Comparison of ENCODE assay signal across 14 cellular contexts in genomic region chr3:120192159-120192558, GRCh38.
"Had no signal": no experiment of that assay in that cellular context is flagged by ENCODE, and none has a peak within 500 bp of the region (broad histone marks: within the 10 kb centered on the region; RNA-seq: fewer than 3 reads in every experiment).

No MANE protein-coding gene starts in this region.

- ATAC-seq: activated T-cell treated with anti-CD3 and anti-CD28 coated beads, Interleukin-2, amount 50 U/mL, for 72 hours; gastroesophageal sphincter; heart left ventricle; left cardiac atrium; stimulated activated naive B cell treated with anti-CD40 and anti-IgM and Interleukin-4, amounts not matched to agents 10 μg/mL and 1 μg/mL and 100 μg/mL, for 72 hours had no signal

- DNase-seq: activated CD4-positive, alpha-beta T cell treated with anti-CD3 and anti-CD28 coated beads, Interleukin-2, amount 50 U/mL, for 4 hours; activated effector memory CD4-positive, alpha-beta T cell treated with anti-CD3 and anti-CD28 coated beads, Interleukin-2, amount 50 U/mL, for 16 hours; activated naive CD4-positive, alpha-beta T cell treated with anti-CD3 and anti-CD28 coated beads, Interleukin-2, amount 50 U/mL, for 16 hours; activated T-cell treated with anti-CD3 and anti-CD28 coated beads, Interleukin-2, amount 50 U/mL, for 72 hours; erythroblast; heart left ventricle; left cardiac atrium; mesendoderm; sigmoid colon; spleen; stimulated activated CD4-positive, alpha-beta T cell treated with anti-CD3 and anti-CD28 coated beads, Interleukin-4, amount 100 ng/mL, for 4 hours; stimulated activated naive B cell treated with anti-CD40 and anti-IgM and Interleukin-4, amounts not matched to agents 10 μg/mL and 1 μg/mL and 100 μg/mL, for 72 hours; thyroid gland had no signal
